16 cellular contexts compared by ENCODE assay signal in the genomic region with DNA sequence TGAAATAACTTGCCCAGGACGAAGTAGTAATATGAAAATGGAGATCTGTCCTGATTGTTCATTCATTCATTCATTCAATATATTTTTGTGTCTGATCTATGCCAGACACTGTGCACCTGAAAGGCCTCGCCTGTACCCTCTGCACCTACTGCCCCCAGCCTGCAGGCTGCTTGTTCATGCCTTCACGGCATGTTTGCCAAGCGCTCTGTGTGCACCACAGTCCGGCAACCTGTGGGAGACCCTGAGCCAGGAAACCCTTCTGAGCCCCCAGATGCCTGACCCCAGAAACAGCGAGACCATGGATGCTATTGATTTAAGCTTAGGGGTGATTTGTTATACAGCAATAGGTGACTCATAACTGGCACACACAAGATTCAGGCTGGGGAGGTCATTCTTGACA. TPM values are rescaled to one million over a fixed set of nuclear protein-coding genes. Genes with fewer than 3 reads are reported as not detected.
DNase-seq lines count a peak whose midpoint lies in the region; ATAC-seq and TF ChIP-seq lines count a peak whose summit lies in the region.
"Had no signal": no experiment of that assay in that cellular context is flagged by ENCODE, and none has a peak within 500 bp of the region (broad histone marks: within the 10 kb centered on the region; RNA-seq: fewer than 3 reads in every experiment).

No MANE protein-coding gene starts in this region.

- no peak overlapping the region for H3K56ac ChIP-seq in IMR-90 (ENCODE audit: extremely low read depth, insufficient read depth, low read length)

- no peak overlapping the region for H3K4me2 ChIP-seq in IMR-90 (ENCODE audit: low read depth, low read length)

- no peak overlapping the region for H3K18ac ChIP-seq in IMR-90 (ENCODE audit: low read depth, low read length)

- no peak overlapping the region for H2AFZ ChIP-seq in IMR-90 (replicated peaks; ENCODE audit: low read length, poor library complexity)

- no peaks in the 10 kb centered on the region for H3K27me3 ChIP-seq in IMR-90 (ENCODE audit: control insufficient read depth, insufficient read depth, low read length)

- no peak overlapping the region for H4K8ac ChIP-seq in IMR-90 (ENCODE audit: low read depth in 2 of 2, low read length in 2 of 2)

- no peak overlapping the region for H3K14ac ChIP-seq in IMR-90 (replicated peaks; ENCODE audit: low read depth, low read length)

- H2BK120ac ChIP-seq in IMR-90 (ENCODE audit: low read depth, low read length): peak overlapping the region; percentile 18

- H3K23ac ChIP-seq in IMR-90 (ENCODE audit: low read depth, low read length): no peak overlapping the region

- H4K91ac ChIP-seq in IMR-90 (ENCODE audit: insufficient read depth, low read depth, low read length): no peak overlapping the region

- no peaks in the 10 kb centered on the region for H3K79me1 ChIP-seq in IMR-90 (ENCODE audit: low read depth in 1 of 2, low read length in 2 of 2)

- TF ChIP-seq POLR2A in IMR-90 (IDR thresholded peaks at IDR 0.05; ENCODE audit: low read depth, low read length): no peak

- H2AK5ac ChIP-seq in IMR-90 (ENCODE audit: low read depth, low read length): no peak overlapping the region

- no peaks in the 10 kb centered on the region for H3K36me3 ChIP-seq in IMR-90 (ENCODE audit: control insufficient read depth, insufficient read depth, low read length)

- no peak overlapping the region for H3K4ac ChIP-seq in IMR-90 (ENCODE audit: low read depth, low read length)

- in situ Hi-C loops in IMR-90 (cut with MboI; ENCODE audit: low sequenced_read_pairs): no loop called here

- CTCF ChIA-PET in IMR-90 (lab: Yijun Ruan, JAX): no interaction called here

- H3K4me1 ChIP-seq in IMR-90 (ENCODE audit: control insufficient read depth, insufficient read depth, low read length): peaks cover 18% of the 10 kb centered on the region

- no CpG with 5 or more reads among the region's 6 CpGs for WGBS in IMR-90 (ENCODE audit: extremely low coverage in 2 of 2, insufficient read length in 1 of 2), 2 experiments

- ATAC-seq in IMR-90 (ENCODE audit: low read depth) (no peak), left lobe of liver (no peak), HG03196 (IDR thresholded peaks at IDR 0.05; ENCODE audit: unreplicated experiment) (no peak)

- no peak for TF ChIP-seq CTCF in IMR-90 (conservative IDR thresholded peaks at IDR 0.05; ENCODE audit: low read depth, low read length)

- no peak overlapping the region for H3K4me3 ChIP-seq in IMR-90 (ENCODE audit: insufficient read depth, low read depth, low read length)

- no peak overlapping the region for H4K5ac ChIP-seq in IMR-90 (ENCODE audit: low read depth, low read length)

- dilution Hi-C loops in IMR-90 (cut with HindIII; ENCODE audit: low sequenced_read_pairs, unreplicated experiment): no loop called here

- intact Hi-C loops in IMR-90 (cut with micrococcal nuclease): no loop called here

- no peak overlapping the region for H2AK9ac ChIP-seq in IMR-90 (replicated peaks; ENCODE audit: low read depth, low read length, poor library complexity)

- peak; percentile 52 for DNase-seq in activated CD8-positive, alpha-beta memory T cell treated with anti-CD3 and anti-CD28 coated beads for 24 hours
- DNase-seq in activated CD8-positive, alpha-beta memory T cell treated with anti-CD3 and anti-CD28 coated beads, Interleukin-2, amount 50 U/mL, for 4 hours: no peak
- DNase-seq in IMR-90: no peak
- peak; percentile 27 for DNase-seq in left lobe of liver (ENCODE audit: low spot score)
- DNase-seq in stimulated activated CD8-positive, alpha-beta memory T cell treated with anti-CD3 and anti-CD28 coated beads, Interleukin-4, amount 100 ng/mL, for 48 hours: peak; percentile 14
- no peak for DNase-seq in NCI-H2107 (lab: John Stamatoyannopoulos, UW)
- no peak for DNase-seq in hypothalamus (lab: John Stamatoyannopoulos, UW)
- DNase-seq: 8988T, DND-41, H9, Karpas-422, NCI-H1436, NCI-H1930, SHP77 treated with DMSO at 0.1 percent for 48 hours had no signal

- H2BK5ac ChIP-seq in IMR-90 (ENCODE audit: low read depth, low read length, poor library complexity, severe bottlenecking): no peak overlapping the region

- H4K20me1 ChIP-seq in IMR-90 (ENCODE audit: insufficient read depth, low read length): peaks cover 5% of the 10 kb centered on the region; the same call in 1 of the 2 replicates

- H2BK20ac ChIP-seq in IMR-90 (ENCODE audit: low read depth, low read length): peak overlapping the region; percentile 18

- TF ChIP-seq RAD21 in IMR-90 (IDR thresholded peaks at IDR 0.05; ENCODE audit: low read length): no peak

- no TSS peak for BruUV-seq in IMR-90 (replicated peaks; lab: Mats Ljungman, UMichigan)

- POLR2A ChIA-PET in IMR-90 (lab: Charles Lee; ENCODE audit: unreplicated experiment): no interaction called here

- H3K9me1 ChIP-seq in IMR-90 (ENCODE audit: insufficient read depth, low read length): peaks cover 17% of the 10 kb centered on the region

- H3K9me3 ChIP-seq in IMR-90 (ENCODE audit: control insufficient read depth, insufficient read depth, low read length): no peaks in the 10 kb centered on the region

- H3K27ac ChIP-seq in IMR-90 (ENCODE audit: insufficient read depth, low read length): no peak overlapping the region
- H3K27ac ChIP-seq: HL-60 had no signal

- H2BK15ac ChIP-seq in IMR-90 (ENCODE audit: low read depth, low read length): peak overlapping the region; percentile 50; the same call in 1 of the 3 replicates

- no peak overlapping the region for H3K9ac ChIP-seq in IMR-90 (ENCODE audit: low read depth, low read length)

TF ChIP-seq in IMR-90, 13 proteins besides CTCF, POLR2A, EP300 and RAD21:
- TF ChIP-seq, protein P1, sequence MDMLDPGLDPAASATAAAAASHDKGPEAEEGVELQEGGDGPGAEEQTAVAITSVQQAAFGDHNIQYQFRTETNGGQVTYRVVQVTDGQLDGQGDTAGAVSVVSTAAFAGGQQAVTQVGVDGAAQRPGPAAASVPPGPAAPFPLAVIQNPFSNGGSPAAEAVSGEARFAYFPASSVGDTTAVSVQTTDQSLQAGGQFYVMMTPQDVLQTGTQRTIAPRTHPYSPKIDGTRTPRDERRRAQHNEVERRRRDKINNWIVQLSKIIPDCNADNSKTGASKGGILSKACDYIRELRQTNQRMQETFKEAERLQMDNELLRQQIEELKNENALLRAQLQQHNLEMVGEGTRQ (IDR thresholded peaks at IDR 0.05; ENCODE audit: low read depth, low read length): no peak
- TF ChIP-seq FOS (IDR thresholded peaks at IDR 0.05; ENCODE audit: low read depth, low read length): no peak
- TF ChIP-seq CHD1 (IDR thresholded peaks at IDR 0.05; ENCODE audit: low read depth, low read length): no peak
- TF ChIP-seq BHLHE40 (IDR thresholded peaks at IDR 0.05; ENCODE audit: low read depth, low read length): no peak
- no peak for TF ChIP-seq CEBPB (IDR thresholded peaks at IDR 0.05; ENCODE audit: low read depth, low read length)
- no peak for TF ChIP-seq MXI1 (IDR thresholded peaks at IDR 0.05; ENCODE audit: borderline replicate concordance, low read depth, low read length)
- TF ChIP-seq, protein P2, sequence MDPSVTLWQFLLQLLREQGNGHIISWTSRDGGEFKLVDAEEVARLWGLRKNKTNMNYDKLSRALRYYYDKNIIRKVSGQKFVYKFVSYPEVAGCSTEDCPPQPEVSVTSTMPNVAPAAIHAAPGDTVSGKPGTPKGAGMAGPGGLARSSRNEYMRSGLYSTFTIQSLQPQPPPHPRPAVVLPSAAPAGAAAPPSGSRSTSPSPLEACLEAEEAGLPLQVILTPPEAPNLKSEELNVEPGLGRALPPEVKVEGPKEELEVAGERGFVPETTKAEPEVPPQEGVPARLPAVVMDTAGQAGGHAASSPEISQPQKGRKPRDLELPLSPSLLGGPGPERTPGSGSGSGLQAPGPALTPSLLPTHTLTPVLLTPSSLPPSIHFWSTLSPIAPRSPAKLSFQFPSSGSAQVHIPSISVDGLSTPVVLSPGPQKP (IDR thresholded peaks at IDR 0.05; ENCODE audit: borderline replicate concordance, low read depth, low read length): no peak
- no peak for TF ChIP-seq NFE2L2 (IDR thresholded peaks at IDR 0.05; ENCODE audit: low read depth, low read length)
TF ChIP-seq in IMR-90: peak in this region for 0.

RNA-seq across cellular contexts. Expression of gene RTL6, which starts 47.0 kb away (rescaled TPM):
- total RNA-seq in IMR-90 (2012; rRNA removed): 16.1 TPM in 2 replicates
- 17.2 and 19.2 TPM in 2 replicates for polyA plus RNA-seq in IMR-90 (2012; rRNA removed)
- 13.9 and 18.0 TPM in 2 replicates for polyA plus RNA-seq in IMR-90 (2012; cell fraction: cytosol; rRNA removed)
- polyA plus RNA-seq in IMR-90 (2012; cell fraction: nucleus; rRNA removed; ENCODE audit: low replicate concordance): 10.7 and 13.6 TPM in 2 replicates
- total RNA-seq in left lobe of liver: 5.1 TPM

Comparison
In these comparisons a context has a peak if more than half of its experiments do, and no peak if none do; other contexts are left out.
1. DNase-seq: peak in activated CD8-positive, alpha-beta memory T cell treated with anti-CD3 and anti-CD28 coated beads for 24 hours (single experiment), left lobe of liver (single experiment) and stimulated activated CD8-positive, alpha-beta memory T cell treated with anti-CD3 and anti-CD28 coated beads, Interleukin-4, amount 100 ng/mL, for 48 hours (single experiment); none in activated CD8-positive, alpha-beta memory T cell treated with anti-CD3 and anti-CD28 coated beads, Interleukin-2, amount 50 U/mL, for 4 hours (single experiment), IMR-90 (single experiment), NCI-H2107 (single experiment) and hypothalamus (0 of 51).